Comparison of ENCODE assay signal across 15 cellular contexts in genomic region chr6:39917981-39918380, GRCh38. TPM values are rescaled to one million over a fixed set of nuclear protein-coding genes. Genes with fewer than 3 reads are reported as not detected.
A peak's percentile ranks its signal among the peaks of the same experiment; 100 is the strongest.
DNase-seq lines count a peak whose midpoint lies in the region; ATAC-seq and TF ChIP-seq lines count a peak whose summit lies in the region.
"Had no signal": no experiment of that assay in that cellular context is flagged by ENCODE, and none has a peak within 500 bp of the region (broad histone marks: within the 10 kb centered on the region; RNA-seq: fewer than 3 reads in every experiment).

No MANE protein-coding gene starts in this region.

- H3K79me2 ChIP-seq in GM23338 (replicated peaks; ENCODE audit: insufficient read depth) = peaks cover 5% of the 10 kb centered on the region; the same call in 1 of the 2 replicates
- no peaks in the 10 kb centered on the region for H3K79me2 ChIP-seq in hepatocyte

- TF ChIP-seq CTCF in GM23338 (conservative IDR thresholded peaks at IDR 0.05; ENCODE audit: low read depth in 2 of 2) (no peak), hepatocyte (IDR thresholded peaks at IDR 0.05; ENCODE audit: poor library complexity) (no peak), mucosa of descending colon (IDR thresholded peaks at IDR 0.05) (no peak), type B pancreatic cell (conservative IDR thresholded peaks at IDR 0.05) (no peak)

- H4K20me1 ChIP-seq in GM23338 (replicated peaks; ENCODE audit: insufficient read depth) (no peaks in the 10 kb centered on the region), hepatocyte (ENCODE audit: insufficient read depth, poor library complexity, severe bottlenecking) (no peaks in the 10 kb centered on the region)

- WGBS in hepatocyte (ENCODE audit: low lambda C conversion rate, missing lambda C conversion rate) = 49% methylated on average over 3 of the region's 3 CpGs

- no peaks in the 10 kb centered on the region for H3K4me1 ChIP-seq in GM23338 (ENCODE audit: insufficient read depth)
- peaks cover 19% of the 10 kb centered on the region for H3K4me1 ChIP-seq in hepatocyte (ENCODE audit: insufficient read depth)
- H3K4me1 ChIP-seq in mucosa of descending colon (ENCODE audit: low read depth) = peaks cover 28% of the 10 kb centered on the region
- H3K4me1 ChIP-seq: HAP-1 had no signal

- H3K27me3 Mint-ChIP-seq in GM23338 (ENCODE audit: insufficient read depth, low read depth, poor library complexity) (no peaks in the 10 kb centered on the region), type B pancreatic cell (no peaks in the 10 kb centered on the region)

- H3K9me3 Mint-ChIP-seq in GM23338 = no peaks in the 10 kb centered on the region; the same call in 2 of the 3 replicates
- H3K9me3 Mint-ChIP-seq in type B pancreatic cell = no peaks in the 10 kb centered on the region
- H3K9me3 Mint-ChIP-seq: HFFc6 had no signal

- H3K4me3 Mint-ChIP-seq in GM23338 (no peak overlapping the region), type B pancreatic cell (no peak overlapping the region)
- H3K4me3 Mint-ChIP-seq: CD4-positive, alpha-beta memory T cell; HFFc6 had no signal

- H3K4me3 ChIP-seq in GM23338 (no peak overlapping the region), hepatocyte (no peak overlapping the region), mucosa of descending colon (no peak overlapping the region)
- H3K4me3 ChIP-seq: GM23248, HAP-1 had no signal

- H3K4me1 Mint-ChIP-seq in GM23338 (peaks cover 5% of the 10 kb centered on the region; the same call in 2 of the 3 replicates), type B pancreatic cell (ENCODE audit: unreplicated experiment) (peaks cover 3% of the 10 kb centered on the region)
- H3K4me1 Mint-ChIP-seq: CD4-positive, alpha-beta memory T cell had no signal

- H3K4me2 ChIP-seq in GM23338 (no peak overlapping the region), hepatocyte (peak overlapping the region; percentile 38)

- H3K27me3 ChIP-seq in GM23338 (ENCODE audit: insufficient read depth) (no peaks in the 10 kb centered on the region), hepatocyte (no peaks in the 10 kb centered on the region)

- no peaks in the 10 kb centered on the region for H3K9me2 ChIP-seq in GM23338 (ENCODE audit: insufficient read depth)
- no peaks in the 10 kb centered on the region for H3K9me2 ChIP-seq in hepatocyte (replicated peaks; ENCODE audit: insufficient read depth)

- ATAC-seq in GM23338 = no peak
- ATAC-seq in mucosa of descending colon = peak; percentile 35
- no peak for ATAC-seq in GM19351 (IDR thresholded peaks at IDR 0.05; ENCODE audit: unreplicated experiment)

- H3K27ac Mint-ChIP-seq in GM23338 = peak overlapping the region; percentile 22; the same call in 1 of the 2 replicates
- peak overlapping the region; percentile 3 for H3K27ac Mint-ChIP-seq in type B pancreatic cell
- H3K27ac Mint-ChIP-seq: CD4-positive, alpha-beta memory T cell; HFFc6 had no signal

- no peaks in the 10 kb centered on the region for H3F3A ChIP-seq in GM23338 (replicated peaks; ENCODE audit: low read depth)

- H3K36me3 Mint-ChIP-seq in GM23338 (ENCODE audit: low read depth) = peaks cover 31% of the 10 kb centered on the region
- H3K36me3 Mint-ChIP-seq in type B pancreatic cell = peaks cover 19% of the 10 kb centered on the region
- H3K36me3 Mint-ChIP-seq: CD4-positive, alpha-beta memory T cell had no signal

- H2AFZ ChIP-seq in GM23338 (no peak overlapping the region), hepatocyte (no peak overlapping the region)
- H2AFZ ChIP-seq: GM23248 had no signal

- H3K9me3 ChIP-seq in hepatocyte (ENCODE audit: low read depth) = no peaks in the 10 kb centered on the region
- H3K9me3 ChIP-seq in mucosa of descending colon = no peaks in the 10 kb centered on the region
- H3K9me3 ChIP-seq: HAP-1 had no signal

- intact Hi-C loops in mucosa of descending colon (cut with DNase I, micrococcal nuclease) (no loop called here), posterior vena cava (cut with DNase I) (no loop called here)

- DNase-seq in GM23338 (ENCODE audit: low spot score) (no peak), hepatocyte (ENCODE audit: low spot score) (no peak), mucosa of descending colon (no peak), type B pancreatic cell (ENCODE audit: extremely low spot score, unreplicated experiment) (no peak), NCI-H2171 (lab: John Stamatoyannopoulos, UW) (no peak), posterior vena cava (ENCODE audit: low spot score) (no peak)
- DNase-seq: C1 segment of cervical spinal cord; CD4-positive, alpha-beta memory T cell; COR-L47; DMS153; DND-41; GM23248; HFFc6 had no signal

- H3K27ac ChIP-seq in GM23338 (ENCODE audit: low read depth) = no peak overlapping the region
- peak overlapping the region; percentile 44 for H3K27ac ChIP-seq in hepatocyte
- H3K27ac ChIP-seq: GM23248 had no signal

- H3K36me3 ChIP-seq in GM23338 (ENCODE audit: insufficient read depth) (peaks cover 6% of the 10 kb centered on the region; the same call in 1 of the 2 replicates), hepatocyte (replicated peaks; ENCODE audit: insufficient read depth, low read depth) (no peaks in the 10 kb centered on the region), mucosa of descending colon (ENCODE audit: low read depth) (no peaks in the 10 kb centered on the region)
- H3K36me3 ChIP-seq: HAP-1 had no signal

TF ChIP-seq in GM23338, 12 proteins besides CTCF, POLR2A, EP300 and RAD21 (continues in another document):
- TF ChIP-seq ETS1 (IDR thresholded peaks at IDR 0.05) (no peak), REST (IDR thresholded peaks at IDR 0.05; ENCODE audit: unreplicated experiment) (no peak), ZNF114 (CRISPR knock-in tag; IDR thresholded peaks at IDR 0.05) (no peak)

RNA-seq across cellular contexts. Expression of gene MOCS1, which starts 16.3 kb away (rescaled TPM):
- total RNA-seq in GM23338 (2014; rRNA removed; shearing (Covaris generic)) = 21.5 and 28.1 TPM in 2 replicates
- polyA plus RNA-seq in GM23338 (2016; fragmentation: Nextera tagmentation; extraction: Ambion mirVana) = 13.9 and 17.2 TPM in 2 replicates
- total RNA-seq in hepatocyte = 10.6 and 10.7 TPM in 2 replicates
- polyA plus RNA-seq in hepatocyte = 13.4 and 14.5 TPM in 2 replicates
- 10 to 100 TPM; 22.0 to 30.9 (median 22.3) TPM for total RNA-seq in mucosa of descending colon
- 5.7 and 15.6 TPM in 2 replicates for total RNA-seq in type B pancreatic cell (ENCODE audit: low replicate concordance)
- 10 to 100 TPM; 18.3 to 27.3 TPM for total RNA-seq in posterior vena cava
